In genomic region chr6:117418320-117418719, GRCh38 we compare ENCODE assay signal across 30 cellular contexts. TPM values are rescaled to one million over a fixed set of nuclear protein-coding genes. Genes with fewer than 3 reads are reported as not detected.
"Had no signal": no experiment of that assay in that cellular context is flagged by ENCODE, and none has a peak within 500 bp of the region (broad histone marks: within the 10 kb centered on the region; RNA-seq: fewer than 3 reads in every experiment).

No MANE protein-coding gene starts in this region.

- H3K9me3 ChIP-seq: Peyer's patch, SJCRH30 had no signal

- H3K27ac ChIP-seq: Peyer's patch, SJCRH30, SK-N-MC had no signal

- H3K27me3 ChIP-seq: Peyer's patch, SJCRH30 had no signal

- H3K4me1 ChIP-seq: Peyer's patch had no signal

- ATAC-seq: K562, SK-N-SH treated with all-trans-retinoic acid at 6 μM for 48 hours had no signal

- H3K4me3 ChIP-seq: K562, Peyer's patch, SJCRH30, SK-N-MC had no signal

- H3K36me3 ChIP-seq: Peyer's patch, SJCRH30 had no signal

- DNase-seq: Kasumi-1, KG1, MM.1S, MV-4-11, NCI-H1092, NCI-H1105, NCI-H1417 treated with DMSO at 0.1 percent for 48 hours, NCI-H1436 treated with DMSO at 0.1 percent for 48 hours, NCI-H1694 treated with DMSO at 0.1 percent for 48 hours, NCI-H187 treated with DMSO at 0.1 percent for 48 hours, NCI-H2029, NCI-H2081, NCI-H2171 treated with DMSO at 0.1 percent for 48 hours, NCI-H226, NCI-H446 treated with DMSO at 0.1 percent for 48 hours, NCI-H510A, NCI-H526, NCI-H69, NCI-H748 treated with DMSO at 0.1 percent for 48 hours, NCI-H82, Peyer's patch, Right ventricle myocardium superior, RPMI8226, SHP77 treated with DMSO at 0.1 percent for 48 hours, SJCRH30 had no signal

RNA-seq across cellular contexts. Expression of gene ROS1, which starts 7.4 kb away (rescaled TPM):
- total RNA-seq: OCI-LY7, SK-MEL-5 had no signal
- polyA plus RNA-seq: K562 had no signal
